In genomic region chr12:22286569-22286968, GRCh38 we compare ENCODE assay signal across 1 cellular context.
TF ChIP-seq lines count a peak whose summit lies in the region.

No MANE protein-coding gene starts in this region.

TF ChIP-seq in GM23338, 12 proteins besides CTCF, POLR2A, EP300 and RAD21:
- TF ChIP-seq, protein P1, sequence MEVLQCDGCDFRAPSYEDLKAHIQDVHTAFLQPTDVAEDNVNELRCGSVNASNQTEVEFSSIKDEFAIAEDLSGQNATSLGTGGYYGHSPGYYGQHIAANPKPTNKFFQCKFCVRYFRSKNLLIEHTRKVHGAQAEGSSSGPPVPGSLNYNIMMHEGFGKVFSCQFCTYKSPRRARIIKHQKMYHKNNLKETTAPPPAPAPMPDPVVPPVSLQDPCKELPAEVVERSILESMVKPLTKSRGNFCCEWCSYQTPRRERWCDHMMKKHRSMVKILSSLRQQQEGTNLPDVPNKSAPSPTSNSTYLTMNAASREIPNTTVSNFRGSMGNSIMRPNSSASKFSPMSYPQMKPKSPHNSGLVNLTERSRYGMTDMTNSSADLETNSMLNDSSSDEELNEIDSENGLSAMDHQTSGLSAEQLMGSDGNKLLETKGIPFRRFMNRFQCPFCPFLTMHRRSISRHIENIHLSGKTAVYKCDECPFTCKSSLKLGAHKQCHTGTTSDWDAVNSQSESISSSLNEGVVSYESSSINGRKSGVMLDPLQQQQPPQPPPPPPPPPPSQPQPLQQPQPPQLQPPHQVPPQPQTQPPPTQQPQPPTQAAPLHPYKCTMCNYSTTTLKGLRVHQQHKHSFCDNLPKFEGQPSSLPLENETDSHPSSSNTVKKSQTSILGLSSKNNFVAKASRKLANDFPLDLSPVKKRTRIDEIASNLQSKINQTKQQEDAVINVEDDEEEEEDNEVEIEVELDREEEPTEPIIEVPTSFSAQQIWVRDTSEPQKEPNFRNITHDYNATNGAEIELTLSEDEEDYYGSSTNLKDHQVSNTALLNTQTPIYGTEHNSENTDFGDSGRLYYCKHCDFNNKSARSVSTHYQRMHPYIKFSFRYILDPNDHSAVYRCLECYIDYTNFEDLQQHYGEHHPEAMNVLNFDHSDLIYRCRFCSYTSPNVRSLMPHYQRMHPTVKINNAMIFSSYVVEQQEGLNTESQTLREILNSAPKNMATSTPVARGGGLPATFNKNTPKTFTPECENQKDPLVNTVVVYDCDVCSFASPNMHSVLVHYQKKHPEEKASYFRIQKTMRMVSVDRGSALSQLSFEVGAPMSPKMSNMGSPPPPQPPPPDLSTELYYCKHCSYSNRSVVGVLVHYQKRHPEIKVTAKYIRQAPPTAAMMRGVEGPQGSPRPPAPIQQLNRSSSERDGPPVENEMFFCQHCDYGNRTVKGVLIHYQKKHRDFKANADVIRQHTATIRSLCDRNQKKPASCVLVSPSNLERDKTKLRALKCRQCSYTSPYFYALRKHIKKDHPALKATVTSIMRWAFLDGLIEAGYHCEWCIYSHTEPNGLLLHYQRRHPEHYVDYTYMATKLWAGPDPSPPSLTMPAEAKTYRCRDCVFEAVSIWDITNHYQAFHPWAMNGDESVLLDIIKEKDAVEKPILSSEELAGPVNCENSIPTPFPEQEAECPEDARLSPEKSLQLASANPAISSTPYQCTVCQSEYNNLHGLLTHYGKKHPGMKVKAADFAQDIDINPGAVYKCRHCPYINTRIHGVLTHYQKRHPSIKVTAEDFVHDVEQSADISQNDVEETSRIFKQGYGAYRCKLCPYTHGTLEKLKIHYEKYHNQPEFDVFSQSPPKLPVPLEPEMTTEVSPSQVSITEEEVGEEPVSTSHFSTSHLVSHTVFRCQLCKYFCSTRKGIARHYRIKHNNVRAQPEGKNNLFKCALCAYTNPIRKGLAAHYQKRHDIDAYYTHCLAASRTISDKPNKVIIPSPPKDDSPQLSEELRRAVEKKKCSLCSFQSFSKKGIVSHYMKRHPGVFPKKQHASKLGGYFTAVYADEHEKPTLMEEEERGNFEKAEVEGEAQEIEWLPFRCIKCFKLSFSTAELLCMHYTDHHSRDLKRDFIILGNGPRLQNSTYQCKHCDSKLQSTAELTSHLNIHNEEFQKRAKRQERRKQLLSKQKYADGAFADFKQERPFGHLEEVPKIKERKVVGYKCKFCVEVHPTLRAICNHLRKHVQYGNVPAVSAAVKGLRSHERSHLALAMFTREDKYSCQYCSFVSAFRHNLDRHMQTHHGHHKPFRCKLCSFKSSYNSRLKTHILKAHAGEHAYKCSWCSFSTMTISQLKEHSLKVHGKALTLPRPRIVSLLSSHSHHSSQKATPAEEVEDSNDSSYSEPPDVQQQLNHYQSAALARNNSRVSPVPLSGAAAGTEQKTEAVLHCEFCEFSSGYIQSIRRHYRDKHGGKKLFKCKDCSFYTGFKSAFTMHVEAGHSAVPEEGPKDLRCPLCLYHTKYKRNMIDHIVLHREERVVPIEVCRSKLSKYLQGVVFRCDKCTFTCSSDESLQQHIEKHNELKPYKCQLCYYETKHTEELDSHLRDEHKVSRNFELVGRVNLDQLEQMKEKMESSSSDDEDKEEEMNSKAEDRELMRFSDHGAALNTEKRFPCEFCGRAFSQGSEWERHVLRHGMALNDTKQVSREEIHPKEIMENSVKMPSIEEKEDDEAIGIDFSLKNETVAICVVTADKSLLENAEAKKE (CRISPR knock-in tag; IDR thresholded peaks at IDR 0.05) = no peak
- TF ChIP-seq EZH2phosphoT487 (IDR thresholded peaks at IDR 0.05; ENCODE audit: unreplicated experiment) (no peak), ZNF331 (CRISPR knock-in tag; IDR thresholded peaks at IDR 0.05; ENCODE audit: low read depth) (no peak), NANOG (IDR thresholded peaks at IDR 0.05; ENCODE audit: borderline replicate concordance) (no peak), JUNB (IDR thresholded peaks at IDR 0.05; ENCODE audit: unreplicated experiment) (no peak), EZH2 (IDR thresholded peaks at IDR 0.05; ENCODE audit: low read depth, unreplicated experiment) (no peak), POLR2AphosphoS5 (IDR thresholded peaks at IDR 0.05; ENCODE audit: low read depth) (no peak)
- TF ChIP-seq, protein P2, sequence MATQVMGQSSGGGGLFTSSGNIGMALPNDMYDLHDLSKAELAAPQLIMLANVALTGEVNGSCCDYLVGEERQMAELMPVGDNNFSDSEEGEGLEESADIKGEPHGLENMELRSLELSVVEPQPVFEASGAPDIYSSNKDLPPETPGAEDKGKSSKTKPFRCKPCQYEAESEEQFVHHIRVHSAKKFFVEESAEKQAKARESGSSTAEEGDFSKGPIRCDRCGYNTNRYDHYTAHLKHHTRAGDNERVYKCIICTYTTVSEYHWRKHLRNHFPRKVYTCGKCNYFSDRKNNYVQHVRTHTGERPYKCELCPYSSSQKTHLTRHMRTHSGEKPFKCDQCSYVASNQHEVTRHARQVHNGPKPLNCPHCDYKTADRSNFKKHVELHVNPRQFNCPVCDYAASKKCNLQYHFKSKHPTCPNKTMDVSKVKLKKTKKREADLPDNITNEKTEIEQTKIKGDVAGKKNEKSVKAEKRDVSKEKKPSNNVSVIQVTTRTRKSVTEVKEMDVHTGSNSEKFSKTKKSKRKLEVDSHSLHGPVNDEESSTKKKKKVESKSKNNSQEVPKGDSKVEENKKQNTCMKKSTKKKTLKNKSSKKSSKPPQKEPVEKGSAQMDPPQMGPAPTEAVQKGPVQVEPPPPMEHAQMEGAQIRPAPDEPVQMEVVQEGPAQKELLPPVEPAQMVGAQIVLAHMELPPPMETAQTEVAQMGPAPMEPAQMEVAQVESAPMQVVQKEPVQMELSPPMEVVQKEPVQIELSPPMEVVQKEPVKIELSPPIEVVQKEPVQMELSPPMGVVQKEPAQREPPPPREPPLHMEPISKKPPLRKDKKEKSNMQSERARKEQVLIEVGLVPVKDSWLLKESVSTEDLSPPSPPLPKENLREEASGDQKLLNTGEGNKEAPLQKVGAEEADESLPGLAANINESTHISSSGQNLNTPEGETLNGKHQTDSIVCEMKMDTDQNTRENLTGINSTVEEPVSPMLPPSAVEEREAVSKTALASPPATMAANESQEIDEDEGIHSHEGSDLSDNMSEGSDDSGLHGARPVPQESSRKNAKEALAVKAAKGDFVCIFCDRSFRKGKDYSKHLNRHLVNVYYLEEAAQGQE (IDR thresholded peaks at IDR 0.05; ENCODE audit: unreplicated experiment) = no peak
